ENCODE assay signal across 8 cellular contexts in the genomic region with DNA sequence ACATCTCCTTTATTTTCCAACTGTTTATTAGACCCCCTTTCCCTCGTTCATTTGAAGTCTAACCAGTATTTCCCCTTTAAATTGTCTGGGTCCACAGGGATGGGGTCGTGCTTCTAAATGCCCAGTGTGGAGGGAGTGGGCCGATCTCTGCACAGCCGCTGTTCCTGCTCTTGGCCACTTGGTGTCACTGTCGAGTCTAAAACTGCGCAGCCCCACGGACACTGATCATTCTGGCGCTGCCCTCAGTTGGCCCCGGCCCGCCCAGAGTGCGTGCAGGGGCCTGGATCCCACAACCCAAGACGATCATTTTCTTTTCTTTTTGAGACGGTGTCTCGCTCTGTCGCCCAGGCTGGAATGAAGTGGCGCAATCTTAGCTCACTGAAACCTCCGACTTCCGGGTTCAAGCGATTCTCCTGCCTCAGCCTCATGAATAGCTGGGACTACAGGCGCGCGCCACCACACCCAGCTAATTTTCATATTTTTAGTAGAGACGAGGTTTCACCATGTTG. TPM values are rescaled to one million over a fixed set of nuclear protein-coding genes. Genes with fewer than 3 reads are reported as not detected.
DNase-seq lines count a peak whose midpoint lies in the region; ATAC-seq and TF ChIP-seq lines count a peak whose summit lies in the region.

No MANE protein-coding gene starts in this region.

- H3K4me3 ChIP-seq in epithelial cell of proximal tubule (ENCODE audit: low read depth, low read length), result no peak overlapping the region

- H3K36me3 Mint-ChIP-seq in naive B cell, result no peaks in the 10 kb centered on the region
- no peaks in the 10 kb centered on the region for H3K36me3 Mint-ChIP-seq in stimulated activated naive B cell treated with anti-CD40 and anti-IgM and Interleukin-4, amounts not matched to agents 10 μg/mL and 1 μg/mL and 100 μg/mL, for 72 hours

- H3K27ac Mint-ChIP-seq in naive B cell, result no peak overlapping the region
- no peak overlapping the region for H3K27ac Mint-ChIP-seq in stimulated activated naive B cell treated with anti-CD40 and anti-IgM and Interleukin-4, amounts not matched to agents 10 μg/mL and 1 μg/mL and 100 μg/mL, for 72 hours

- H3K9me3 Mint-ChIP-seq in naive B cell, result no peaks in the 10 kb centered on the region
- H3K9me3 Mint-ChIP-seq in stimulated activated naive B cell treated with anti-CD40 and anti-IgM and Interleukin-4, amounts not matched to agents 10 μg/mL and 1 μg/mL and 100 μg/mL, for 72 hours, result no peaks in the 10 kb centered on the region

- H3K4me3 Mint-ChIP-seq in naive B cell, result peak overlapping the region in 2 of 8 donors; percentile 10 to 12
- H3K4me3 Mint-ChIP-seq in stimulated activated naive B cell treated with anti-CD40 and anti-IgM and Interleukin-4, amounts not matched to agents 10 μg/mL and 1 μg/mL and 100 μg/mL, for 72 hours, result no peak overlapping the region

- peaks cover 4 to 6% (median 6%) of the 10 kb centered on the region in 3 donors for H3K4me1 Mint-ChIP-seq in naive B cell
- H3K4me1 Mint-ChIP-seq in stimulated activated naive B cell treated with anti-CD40 and anti-IgM and Interleukin-4, amounts not matched to agents 10 μg/mL and 1 μg/mL and 100 μg/mL, for 72 hours, result peaks cover 3 to 6% of the 10 kb centered on the region in 2 donors

- H3K27me3 Mint-ChIP-seq in naive B cell, result peaks cover 0 to 21% (median 17%) of the 10 kb centered on the region in 3 donors
- H3K27me3 Mint-ChIP-seq in stimulated activated naive B cell treated with anti-CD40 and anti-IgM and Interleukin-4, amounts not matched to agents 10 μg/mL and 1 μg/mL and 100 μg/mL, for 72 hours, result peaks cover 12 to 24% of the 10 kb centered on the region in 2 donors

- DNase-seq in DMS 273 (lab: John Stamatoyannopoulos, UW; ENCODE audit: unreplicated experiment), result peak; percentile 74
- no peak for DNase-seq in DMS 273 treated with DMSO at 0.1 percent for 48 hours (lab: John Stamatoyannopoulos, UW)
- DNase-seq in NOMO-1 treated with dmso at 0.1 percent for 144 hours (lab: John Stamatoyannopoulos, UW; ENCODE audit: unreplicated experiment), result peak; percentile 74
- peak; percentile 60 for DNase-seq in activated CD8-positive, alpha-beta memory T cell treated with anti-CD3 and anti-CD28 coated beads, Interleukin-2, amount 50 U/mL, for 4 hours
- no peak for DNase-seq in epithelial cell of proximal tubule (ENCODE audit: low read depth)
- DNase-seq in naive B cell, result peak; percentile 49
- peak; percentile 33 for DNase-seq in stimulated activated naive B cell treated with anti-CD40 and anti-IgM and Interleukin-4, amounts not matched to agents 10 μg/mL and 1 μg/mL and 100 μg/mL, for 72 hours

- peak; percentile 95 for TF ChIP-seq CTCF in epithelial cell of proximal tubule (conservative IDR thresholded peaks at IDR 0.05; ENCODE audit: low read depth, low read length)

- ATAC-seq in HG03565 (IDR thresholded peaks at IDR 0.05; ENCODE audit: unreplicated experiment) (peak; percentile 53), naive B cell (ENCODE audit: low read depth in 2 of 2) (peak; percentile 81 to 89)
- peak; percentile 97 to 98 for ATAC-seq in stimulated activated naive B cell treated with anti-CD40 and anti-IgM and Interleukin-4, amounts not matched to agents 10 μg/mL and 1 μg/mL and 100 μg/mL, for 72 hours (replicated peaks)

RNA-seq across cellular contexts. Expression of a gene that starts 12.0 kb away (rescaled TPM):
- not detected in 2 replicates for total RNA-seq in epithelial cell of proximal tubule
- under 1 TPM in 2 of 6 donors, not detected in 4; 0.43 to 0.65 TPM for polyA plus RNA-seq in naive B cell (ENCODE audit: low read depth in 6 of 6)

RNA-seq across cellular contexts. Expression of a gene that starts 50.2 kb away (rescaled TPM):
- total RNA-seq in epithelial cell of proximal tubule, result 26.3 and 26.9 TPM in 2 replicates
- polyA plus RNA-seq in naive B cell (ENCODE audit: low read depth in 6 of 6), result not detected

Comparison
In these comparisons a context has a peak if more than half of its experiments do, and no peak if none do; other contexts are left out.
1. DNase-seq: peak in DMS 273 (single experiment), NOMO-1 treated with dmso at 0.1 percent for 144 hours (single experiment), activated CD8-positive, alpha-beta memory T cell treated with anti-CD3 and anti-CD28 coated beads, Interleukin-2, amount 50 U/mL, for 4 hours (single experiment), naive B cell (single experiment) and stimulated activated naive B cell treated with anti-CD40 and anti-IgM and Interleukin-4, amounts not matched to agents 10 μg/mL and 1 μg/mL and 100 μg/mL, for 72 hours (single experiment); none in DMS 273 treated with DMSO at 0.1 percent for 48 hours (single experiment) and epithelial cell of proximal tubule (single experiment).
2. Peak in every context shown above with its lines, with median percentiles within 50 percentile points of each other: ATAC-seq.